27 cellular contexts compared by ENCODE assay signal in genomic region chr6:25111782-25112181, GRCh38.
"Had no signal": no experiment of that assay in that cellular context is flagged by ENCODE, and none has a peak within 500 bp of the region (broad histone marks: within the 10 kb centered on the region; RNA-seq: fewer than 3 reads in every experiment).

No MANE protein-coding gene starts in this region.

- H3K27me3 ChIP-seq: foreskin keratinocyte, gastroesophageal sphincter, neural progenitor cell, right atrium auricular region, sigmoid colon, stomach, testis, tibial artery, upper lobe of left lung, uterus had no signal

- H3K4me3 Mint-ChIP-seq: immature natural killer cell; memory B cell; naive thymus-derived CD4-positive, alpha-beta T cell; nephron; neural progenitor cell; stimulated activated effector memory CD8-positive, alpha-beta T cell treated with anti-CD3 and anti-CD28 coated beads, Interleukin-12 subunit alpha, Interleukin-12 subunit beta, amount 100 ng/mL, for 72 hours had no signal

- H3K4me1 ChIP-seq: gastroesophageal sphincter, neural progenitor cell, prostate gland, testis, upper lobe of left lung, uterus had no signal

- H3K36me3 ChIP-seq: neural progenitor cell, prostate gland, uterus had no signal

- H3K4me3 ChIP-seq: dorsolateral prefrontal cortex, gastroesophageal sphincter, lung, neural progenitor cell, prostate gland, right atrium auricular region, sigmoid colon, stomach, testis, tibial artery, upper lobe of left lung, uterus had no signal

- H3K4me1 Mint-ChIP-seq: immature natural killer cell; nephron; neural progenitor cell; stimulated activated effector memory CD8-positive, alpha-beta T cell treated with anti-CD3 and anti-CD28 coated beads, Interleukin-12 subunit alpha, Interleukin-12 subunit beta, amount 100 ng/mL, for 72 hours had no signal

- H3K36me3 Mint-ChIP-seq: neural progenitor cell; stimulated activated effector memory CD8-positive, alpha-beta T cell treated with anti-CD3 and anti-CD28 coated beads, Interleukin-12 subunit alpha, Interleukin-12 subunit beta, amount 100 ng/mL, for 72 hours had no signal

- H3K9me3 ChIP-seq: gastroesophageal sphincter, prostate gland, right atrium auricular region, sigmoid colon, stomach, testis, tibial artery, upper lobe of left lung, uterus had no signal

- H3K27me3 Mint-ChIP-seq: memory B cell; naive thymus-derived CD4-positive, alpha-beta T cell had no signal

- H3K27ac Mint-ChIP-seq: immature natural killer cell; memory B cell; nephron; neural progenitor cell; stimulated activated effector memory CD8-positive, alpha-beta T cell treated with anti-CD3 and anti-CD28 coated beads, Interleukin-12 subunit alpha, Interleukin-12 subunit beta, amount 100 ng/mL, for 72 hours had no signal

- DNase-seq: dorsolateral prefrontal cortex; effector CD4-positive, alpha-beta T cell; hypothalamus; immature natural killer cell; islet precursor cell; kidney glomerular epithelial cell; naive thymus-derived CD4-positive, alpha-beta T cell; nucleus accumbens; sigmoid colon; stimulated activated CD4-positive, alpha-beta T cell treated with anti-CD3 and anti-CD28 coated beads, Interleukin-2, amount 100 ng/mL, for 24 hours; stimulated activated CD4-positive, alpha-beta T cell treated with anti-CD3 and anti-CD28 coated beads, Interleukin-4, amount 100 ng/mL, for 24 hours; stimulated activated naive CD4-positive, alpha-beta T cell treated with Interleukin-2 at 50 U/mL for 16 hours; stomach; testis; tibial artery; upper lobe of left lung; uterus had no signal

- H3K9me3 Mint-ChIP-seq: immature natural killer cell; memory B cell; naive thymus-derived CD4-positive, alpha-beta T cell; nephron; neural progenitor cell; stimulated activated effector memory CD8-positive, alpha-beta T cell treated with anti-CD3 and anti-CD28 coated beads, Interleukin-12 subunit alpha, Interleukin-12 subunit beta, amount 100 ng/mL, for 72 hours had no signal

- ATAC-seq: gastroesophageal sphincter; naive thymus-derived CD4-positive, alpha-beta T cell; stimulated activated effector memory CD8-positive, alpha-beta T cell treated with anti-CD3 and anti-CD28 coated beads, Interleukin-12 subunit alpha, Interleukin-12 subunit beta, amount 100 ng/mL, for 72 hours had no signal

- H3K27ac ChIP-seq: dorsolateral prefrontal cortex, epithelial cell of prostate, foreskin keratinocyte, gastroesophageal sphincter, neural progenitor cell, prostate gland, right atrium auricular region, sigmoid colon, stomach, testis had no signal
